Comparison of ENCODE assay signal across 23 cellular contexts in the genomic region with DNA sequence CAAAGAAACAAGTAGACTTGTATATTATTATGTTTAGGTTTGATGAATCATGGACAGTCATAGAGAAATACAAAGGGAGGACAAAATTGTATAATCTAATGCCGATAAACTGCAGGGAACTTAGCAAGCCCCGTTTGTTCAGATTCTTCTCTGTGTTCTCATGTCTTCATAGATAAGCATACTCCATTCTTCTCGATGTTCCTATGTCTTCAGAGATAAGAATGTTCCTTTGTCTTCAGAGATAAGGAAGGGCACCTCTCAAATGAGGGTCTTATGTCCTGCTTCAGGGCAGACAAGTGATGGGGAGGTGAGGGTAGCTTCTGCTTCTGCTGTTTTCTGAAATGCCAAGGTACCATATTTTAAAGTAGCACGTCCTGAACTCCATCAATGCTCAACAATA.
"Had no signal": no experiment of that assay in that cellular context is flagged by ENCODE, and none has a peak within 500 bp of the region (broad histone marks: within the 10 kb centered on the region; RNA-seq: fewer than 3 reads in every experiment).

No MANE protein-coding gene starts in this region.

- DNase-seq: KBM-7, MV-4-11, NCI-H1048, NCI-H1105, NCI-H1417, NCI-H1436 treated with DMSO at 0.1 percent for 48 hours, NCI-H1694, NCI-H187 treated with DMSO at 0.1 percent for 48 hours, NCI-H2029 treated with DMSO at 0.1 percent for 48 hours, NCI-H2171 treated with DMSO at 0.1 percent for 48 hours, NCI-H2227 treated with DMSO at 0.1 percent for 48 hours, NCI-H510A, NCI-H524 treated with DMSO at 0.1 percent for 48 hours, NCI-H69, NCI-H774, Right ventricle myocardium superior, RPMI8226, SIG-M5 had no signal

- H3K9me3 ChIP-seq: SJSA1 had no signal

- H3K27ac ChIP-seq: SJSA1, SK-N-MC had no signal

- H3K27me3 ChIP-seq: SJSA1 had no signal

- H3K36me3 ChIP-seq: SJSA1 had no signal

- H3K4me3 Mint-ChIP-seq: IgD-negative memory B cell; T-helper 1 cell treated with Interleukin-12 subunit alpha and Interleukin-12 subunit beta and Interleukin-4 antibody, amounts not matched to agents 30 μg/mL and 1 μg/mL, for 36 hours had no signal

- H3K4me1 Mint-ChIP-seq: IgD-negative memory B cell had no signal

- H3K4me3 ChIP-seq: SJSA1, SK-N-MC had no signal

- H3K27ac Mint-ChIP-seq: IgD-negative memory B cell; T-helper 1 cell treated with Interleukin-12 subunit alpha and Interleukin-12 subunit beta and Interleukin-4 antibody, amounts not matched to agents 30 μg/mL and 1 μg/mL, for 36 hours had no signal

- FAIRE-seq: RCC 7860 had no signal
